In the genomic region with DNA sequence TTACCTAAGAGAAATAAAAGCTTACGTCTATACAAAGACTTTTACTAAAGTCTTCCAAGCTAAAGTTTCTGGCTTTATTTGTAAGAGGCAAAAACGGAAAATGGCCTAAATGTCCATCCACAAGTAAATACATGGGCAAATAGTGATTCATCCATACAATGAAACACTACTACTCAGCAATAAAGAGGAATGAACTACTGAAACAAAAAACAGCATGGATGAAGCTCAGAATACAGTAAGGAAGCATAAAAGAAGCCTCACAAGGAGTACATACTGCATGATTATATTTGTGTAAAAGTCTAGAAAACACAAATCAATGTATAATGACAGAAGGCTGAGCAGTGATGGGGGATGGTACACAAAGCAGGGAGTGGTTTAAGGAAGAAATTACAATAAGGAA, we compare ENCODE assay signal across 27 cellular contexts.
"Had no signal": no experiment of that assay in that cellular context is flagged by ENCODE, and none has a peak within 500 bp of the region (broad histone marks: within the 10 kb centered on the region; RNA-seq: fewer than 3 reads in every experiment).

No MANE protein-coding gene starts in this region.

- H3K79me2 ChIP-seq: hepatocyte had no signal

- H3K4me3 Mint-ChIP-seq: dendritic cell treated with granulocyte-macrophage colony-stimulating factor and Interleukin-4, amounts not matched to agents 40 ng/mL and 50 ng/mL, for 4 days; effector memory CD8-positive, alpha-beta T cell; endodermal cell; immature natural killer cell; mesothelial cell of epicardium; naive B cell had no signal

- H2AFZ ChIP-seq: hepatocyte had no signal

- H3K27me3 Mint-ChIP-seq: dendritic cell treated with granulocyte-macrophage colony-stimulating factor and Interleukin-4, amounts not matched to agents 40 ng/mL and 50 ng/mL, for 4 days had no signal

- H3K4me1 Mint-ChIP-seq: immature natural killer cell, mesothelial cell of epicardium, naive B cell had no signal

- H3K36me3 ChIP-seq: esophagus squamous epithelium, gastrocnemius medialis, left lung, lower lobe of right lung had no signal

- H3K36me3 Mint-ChIP-seq: immature natural killer cell, mesothelial cell of epicardium had no signal

- H3K4me3 ChIP-seq: esophagus squamous epithelium, gastrocnemius medialis, heart right ventricle, hepatocyte, left lung, lower lobe of right lung had no signal

- DNase-seq: cortex of kidney; effector CD8-positive, alpha-beta T cell; effector memory CD8-positive, alpha-beta T cell; endodermal cell; erythroblast; esophagus squamous epithelium; foreskin fibroblast; foreskin melanocyte; gastrocnemius medialis; glutamatergic neuron; head of caudate nucleus; heart right ventricle; hypothalamus; immature natural killer cell; islet precursor cell; kidney; kidney glomerular epithelial cell; left lung; left ventricle myocardium superior; lower lobe of right lung; mesenchymal stem cell; naive B cell had no signal

- H3K9me3 ChIP-seq: esophagus squamous epithelium, gastrocnemius medialis, left lung, lower lobe of right lung had no signal

- H3K4me1 ChIP-seq: esophagus squamous epithelium, gastrocnemius medialis, heart right ventricle, left lung, lower lobe of right lung had no signal

- H3K9me3 Mint-ChIP-seq: dendritic cell treated with granulocyte-macrophage colony-stimulating factor and Interleukin-4, amounts not matched to agents 40 ng/mL and 50 ng/mL, for 4 days; effector memory CD8-positive, alpha-beta T cell had no signal

- H3K27me3 ChIP-seq: esophagus squamous epithelium, gastrocnemius medialis, heart right ventricle, hepatocyte, left lung had no signal

- H3K27ac Mint-ChIP-seq: dendritic cell treated with granulocyte-macrophage colony-stimulating factor and Interleukin-4, amounts not matched to agents 40 ng/mL and 50 ng/mL, for 4 days; effector memory CD8-positive, alpha-beta T cell; endodermal cell; immature natural killer cell; mesothelial cell of epicardium; naive B cell had no signal

- ATAC-seq: effector memory CD8-positive, alpha-beta T cell; esophagus mucosa; gastrocnemius medialis; heart right ventricle; left lung; left ventricle myocardium superior; lower lobe of right lung had no signal

- H3K27ac ChIP-seq: epithelial cell of prostate, esophagus squamous epithelium, gastrocnemius medialis, heart right ventricle, hepatocyte, left lung, lower lobe of right lung had no signal

- H3K4me2 ChIP-seq: hepatocyte had no signal
